In the genomic region with DNA sequence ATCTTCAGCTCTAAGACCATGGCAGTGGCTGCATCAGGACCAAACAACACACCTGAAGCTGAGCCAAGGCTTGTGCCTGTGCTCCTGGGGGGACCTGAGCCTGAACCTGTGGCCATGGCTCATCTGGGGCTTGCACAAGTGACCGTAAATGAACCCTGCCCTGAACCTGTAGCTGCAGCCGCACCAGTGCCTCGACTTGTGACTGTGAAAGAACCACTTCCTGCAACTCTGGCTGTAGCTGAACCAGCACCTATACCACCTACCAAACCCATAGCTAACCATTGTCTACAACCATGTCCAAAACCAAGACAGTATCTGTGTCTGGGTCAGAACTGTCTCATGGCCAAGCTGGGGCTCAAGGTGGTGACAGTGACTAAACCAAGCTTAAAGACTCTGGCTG, we compare ENCODE assay signal across 1 cellular context.
TF ChIP-seq lines count a peak whose summit lies in the region.

No MANE protein-coding gene starts in this region.

TF ChIP-seq in A549, 52 proteins besides CTCF, POLR2A, EP300 and RAD21 (continued from another document):
- TF ChIP-seq, protein P1, sequence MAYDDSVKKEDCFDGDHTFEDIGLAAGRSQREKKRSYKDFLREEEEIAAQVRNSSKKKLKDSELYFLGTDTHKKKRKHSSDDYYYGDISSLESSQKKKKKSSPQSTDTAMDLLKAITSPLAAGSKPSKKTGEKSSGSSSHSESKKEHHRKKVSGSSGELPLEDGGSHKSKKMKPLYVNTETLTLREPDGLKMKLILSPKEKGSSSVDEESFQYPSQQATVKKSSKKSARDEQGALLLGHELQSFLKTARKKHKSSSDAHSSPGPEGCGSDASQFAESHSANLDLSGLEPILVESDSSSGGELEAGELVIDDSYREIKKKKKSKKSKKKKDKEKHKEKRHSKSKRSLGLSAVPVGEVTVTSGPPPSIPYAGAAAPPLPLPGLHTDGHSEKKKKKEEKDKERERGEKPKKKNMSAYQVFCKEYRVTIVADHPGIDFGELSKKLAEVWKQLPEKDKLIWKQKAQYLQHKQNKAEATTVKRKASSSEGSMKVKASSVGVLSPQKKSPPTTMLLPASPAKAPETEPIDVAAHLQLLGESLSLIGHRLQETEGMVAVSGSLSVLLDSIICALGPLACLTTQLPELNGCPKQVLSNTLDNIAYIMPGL (CRISPR knock-in tag; IDR thresholded peaks at IDR 0.05; ENCODE audit: borderline replicate concordance) = no peak
- TF ChIP-seq, protein P2, sequence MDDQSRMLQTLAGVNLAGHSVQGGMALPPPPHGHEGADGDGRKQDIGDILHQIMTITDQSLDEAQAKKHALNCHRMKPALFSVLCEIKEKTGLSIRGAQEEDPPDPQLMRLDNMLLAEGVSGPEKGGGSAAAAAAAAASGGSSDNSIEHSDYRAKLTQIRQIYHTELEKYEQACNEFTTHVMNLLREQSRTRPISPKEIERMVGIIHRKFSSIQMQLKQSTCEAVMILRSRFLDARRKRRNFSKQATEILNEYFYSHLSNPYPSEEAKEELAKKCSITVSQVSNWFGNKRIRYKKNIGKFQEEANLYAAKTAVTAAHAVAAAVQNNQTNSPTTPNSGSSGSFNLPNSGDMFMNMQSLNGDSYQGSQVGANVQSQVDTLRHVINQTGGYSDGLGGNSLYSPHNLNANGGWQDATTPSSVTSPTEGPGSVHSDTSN (IDR thresholded peaks at IDR 0.05) = no peak
- TF ChIP-seq RNF2 (IDR thresholded peaks at IDR 0.05; ENCODE audit: borderline replicate concordance, low read depth) (no peak), FOXS1 (CRISPR knock-in tag; IDR thresholded peaks at IDR 0.05) (no peak), ZFP36 (IDR thresholded peaks at IDR 0.05; ENCODE audit: borderline replicate concordance, partially characterized antibody) (no peak), ESRRA (IDR thresholded peaks at IDR 0.05; ENCODE audit: borderline replicate concordance, low read length) (no peak), ZSCAN20 (CRISPR knock-in tag; IDR thresholded peaks at IDR 0.05) (no peak), PHF8 (IDR thresholded peaks at IDR 0.05; ENCODE audit: borderline replicate concordance, low read depth) (no peak), CHD2 (IDR thresholded peaks at IDR 0.05; ENCODE audit: low read length, partially characterized antibody) (no peak), HOXA7 (CRISPR knock-in tag; IDR thresholded peaks at IDR 0.05) (no peak), KDM5A (IDR thresholded peaks at IDR 0.05) (no peak), CEBPB (IDR thresholded peaks at IDR 0.05) (no peak)
